24 cellular contexts compared by ENCODE assay signal in the genomic region with DNA sequence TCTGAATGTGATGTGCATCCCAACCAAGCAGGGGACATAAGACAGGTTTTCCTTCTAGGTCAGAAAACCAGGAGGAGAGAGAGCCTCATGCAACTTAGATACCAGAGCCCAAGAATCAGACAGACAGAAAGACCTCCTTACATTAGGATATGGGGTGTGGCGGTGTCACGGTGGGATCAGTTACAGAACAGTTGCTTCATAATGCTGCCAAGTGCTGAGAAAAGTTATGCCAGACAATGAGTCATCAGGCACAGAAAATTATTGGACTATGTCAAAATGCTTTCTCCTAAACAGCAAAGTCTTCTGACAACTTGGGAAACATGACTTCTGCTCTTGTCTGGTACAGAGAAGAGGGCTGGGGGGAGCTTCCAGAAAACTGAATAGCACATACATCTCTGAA.
DNase-seq lines count a peak whose midpoint lies in the region; ATAC-seq and TF ChIP-seq lines count a peak whose summit lies in the region.
"Had no signal": no experiment of that assay in that cellular context is flagged by ENCODE, and none has a peak within 500 bp of the region (broad histone marks: within the 10 kb centered on the region; RNA-seq: fewer than 3 reads in every experiment).

No MANE protein-coding gene starts in this region.

- no peaks in the 10 kb centered on the region for H3K36me3 ChIP-seq in Caco-2 (ENCODE audit: control insufficient read depth, insufficient read depth, low read length)
- H3K36me3 ChIP-seq: tibial nerve had no signal

- CTCF ChIA-PET in Caco-2 (lab: Charles Lee), result no interaction called here

- H3K4me1 ChIP-seq in Caco-2, result no peaks in the 10 kb centered on the region
- H3K4me1 ChIP-seq: psoas muscle, tibial nerve had no signal

- POLR2A ChIA-PET in Caco-2 (lab: Charles Lee), result no interaction called here

- ATAC-seq in HG02678 (IDR thresholded peaks at IDR 0.05; ENCODE audit: unreplicated experiment), result no peak
- ATAC-seq: activated T-cell treated with anti-CD3 and anti-CD28 coated beads, Interleukin-2, amount 50 U/mL, for 72 hours; HCT116; psoas muscle had no signal

- DNase-seq in HT1080 (ENCODE audit: low read depth), result peak; percentile 62
- peak; percentile 21 for DNase-seq in NCI-H69 (lab: John Stamatoyannopoulos, UW)
- DNase-seq in choroid plexus epithelial cell (ENCODE audit: low read depth), result peak; percentile 84
- peak; percentile 16 for DNase-seq in retinal pigment epithelial cell (ENCODE audit: low read depth)
- no peak for DNase-seq in activated CD4-positive, alpha-beta T cell treated with anti-CD3 and anti-CD28 coated beads, Interleukin-2, amount 10 ng/mL, durations not matched to agents 24 days and 14 days
- DNase-seq in Caco-2, result no peak
- no peak for DNase-seq in lower leg skin (ENCODE audit: low spot score in 2 of 2)
- DNase-seq: activated CD4-positive, CD25-positive, alpha-beta regulatory T cell treated with anti-CD3 and anti-CD28 coated beads, Interleukin-2, amount 50 U/mL, for 72 hours; activated naive CD4-positive, alpha-beta T cell treated with anti-CD3 and anti-CD28 coated beads, Interleukin-2, amount 10 ng/mL, durations not matched to agents 7 days and 5 days; activated T-cell treated with anti-CD3 and anti-CD28 coated beads, Interleukin-2, amount 50 U/mL, for 72 hours; aorta; DMS53; kidney glomerular epithelial cell; NCI-H1092; NCI-H2029 treated with DMSO at 0.1 percent for 48 hours; nephron progenitor cell; psoas muscle; stimulated activated CD4-positive, alpha-beta T cell treated with anti-CD3 and anti-CD28 coated beads, Interleukin-4, amount 100 ng/mL, for 24 hours; SW 1271 had no signal

- H3K4me3 ChIP-seq in choroid plexus epithelial cell (ENCODE audit: low read depth, low read length) (no peak overlapping the region), retinal pigment epithelial cell (ENCODE audit: low read length) (no peak overlapping the region), Caco-2 (ENCODE audit: low read depth, low read length) (no peak overlapping the region), lower leg skin (ENCODE audit: low read depth, poor library complexity, severe bottlenecking) (no peak overlapping the region)
- H3K4me3 ChIP-seq: psoas muscle, tibial nerve had no signal

- no peak overlapping the region for H3K4me3 Mint-ChIP-seq in activated CD4-positive, alpha-beta T cell treated with anti-CD3 and anti-CD28 coated beads, Interleukin-2, amount 10 ng/mL, durations not matched to agents 24 days and 14 days
- H3K4me3 Mint-ChIP-seq in Caco-2 (ENCODE audit: unreplicated experiment), result no peak overlapping the region
- H3K4me3 Mint-ChIP-seq: activated naive CD4-positive, alpha-beta T cell treated with anti-CD3 and anti-CD28 coated beads, Interleukin-2, amount 10 ng/mL, durations not matched to agents 7 days and 5 days; activated T-cell treated with anti-CD3 and anti-CD28 coated beads, Interleukin-2, amount 50 U/mL, for 72 hours; memory B cell; nephron progenitor cell; stimulated activated naive CD8-positive, alpha-beta T cell treated with anti-CD3 and anti-CD28 coated beads, Interleukin-15, Interleukin-2, amounts not matched to agents 100 ng/mL and 50 ng/mL, for 24 hours had no signal

- intact Hi-C loops in activated CD4-positive, alpha-beta T cell treated with anti-CD3 and anti-CD28 coated beads, Interleukin-2, amount 10 ng/mL, durations not matched to agents 24 days and 14 days (cut with micrococcal nuclease), result no loop called here
- intact Hi-C loops in Caco-2 (cut with micrococcal nuclease; ENCODE audit: unreplicated experiment) (no loop called here), lower leg skin (cut with DNase I; ENCODE audit: low total_unique reads) (loop anchor here (5.0 kb wide), 1 partner anchor 679 kb away; no protein-coding TSS in a partner anchor)

- TF ChIP-seq CTCF in choroid plexus epithelial cell (conservative IDR thresholded peaks at IDR 0.05; ENCODE audit: low read depth, low read length), result no peak
- no peak for TF ChIP-seq CTCF in retinal pigment epithelial cell (conservative IDR thresholded peaks at IDR 0.05; ENCODE audit: low read depth, low read length)
- no peak for TF ChIP-seq CTCF in Caco-2 (IDR thresholded peaks at IDR 0.05; ENCODE audit: insufficient read depth in 1 of 2, low read depth in 1 of 2, low read length in 1 of 2, severe bottlenecking in 1 of 2, unreplicated experiment in 1 of 2)
- no peak for TF ChIP-seq CTCF in lower leg skin (IDR thresholded peaks at IDR 0.05)

- no peak for TF ChIP-seq POLR2A in lower leg skin (IDR thresholded peaks at IDR 0.05)

- H3K27me3 Mint-ChIP-seq in activated CD4-positive, alpha-beta T cell treated with anti-CD3 and anti-CD28 coated beads, Interleukin-2, amount 10 ng/mL, durations not matched to agents 24 days and 14 days, result no peaks in the 10 kb centered on the region
- no peaks in the 10 kb centered on the region for H3K27me3 Mint-ChIP-seq in Caco-2 (ENCODE audit: insufficient read depth, unreplicated experiment)
- H3K27me3 Mint-ChIP-seq: activated naive CD4-positive, alpha-beta T cell treated with anti-CD3 and anti-CD28 coated beads, Interleukin-2, amount 10 ng/mL, durations not matched to agents 7 days and 5 days; memory B cell; stimulated activated naive CD8-positive, alpha-beta T cell treated with anti-CD3 and anti-CD28 coated beads, Interleukin-15, Interleukin-2, amounts not matched to agents 100 ng/mL and 50 ng/mL, for 24 hours had no signal

- no peaks in the 10 kb centered on the region for H3K4me1 Mint-ChIP-seq in activated CD4-positive, alpha-beta T cell treated with anti-CD3 and anti-CD28 coated beads, Interleukin-2, amount 10 ng/mL, durations not matched to agents 24 days and 14 days
- no peaks in the 10 kb centered on the region for H3K4me1 Mint-ChIP-seq in Caco-2 (ENCODE audit: low read depth, unreplicated experiment)
- H3K4me1 Mint-ChIP-seq: activated naive CD4-positive, alpha-beta T cell treated with anti-CD3 and anti-CD28 coated beads, Interleukin-2, amount 10 ng/mL, durations not matched to agents 7 days and 5 days; memory B cell; nephron progenitor cell had no signal

- no peaks in the 10 kb centered on the region for H3K36me3 Mint-ChIP-seq in activated CD4-positive, alpha-beta T cell treated with anti-CD3 and anti-CD28 coated beads, Interleukin-2, amount 10 ng/mL, durations not matched to agents 24 days and 14 days (ENCODE audit: low read depth)
- no peaks in the 10 kb centered on the region for H3K36me3 Mint-ChIP-seq in Caco-2 (ENCODE audit: insufficient read depth, unreplicated experiment)
- H3K36me3 Mint-ChIP-seq: activated naive CD4-positive, alpha-beta T cell treated with anti-CD3 and anti-CD28 coated beads, Interleukin-2, amount 10 ng/mL, durations not matched to agents 7 days and 5 days; memory B cell had no signal

- no peaks in the 10 kb centered on the region for H3K27me3 ChIP-seq in Caco-2 (replicated peaks; ENCODE audit: control insufficient read depth, insufficient read depth, low read length)
- H3K27me3 ChIP-seq: tibial nerve had no signal

- BruUV-seq in Caco-2 (replicated peaks; lab: Mats Ljungman, UMichigan), result no TSS peak

- H3K27ac Mint-ChIP-seq in activated CD4-positive, alpha-beta T cell treated with anti-CD3 and anti-CD28 coated beads, Interleukin-2, amount 10 ng/mL, durations not matched to agents 24 days and 14 days, result no peak overlapping the region
- no peak overlapping the region for H3K27ac Mint-ChIP-seq in Caco-2 (ENCODE audit: unreplicated experiment)
- H3K27ac Mint-ChIP-seq: activated naive CD4-positive, alpha-beta T cell treated with anti-CD3 and anti-CD28 coated beads, Interleukin-2, amount 10 ng/mL, durations not matched to agents 7 days and 5 days; activated T-cell treated with anti-CD3 and anti-CD28 coated beads, Interleukin-2, amount 50 U/mL, for 72 hours; memory B cell; nephron progenitor cell; stimulated activated naive CD8-positive, alpha-beta T cell treated with anti-CD3 and anti-CD28 coated beads, Interleukin-15, Interleukin-2, amounts not matched to agents 100 ng/mL and 50 ng/mL, for 24 hours had no signal

- no peaks in the 10 kb centered on the region for H3K9me3 ChIP-seq in Caco-2
- H3K9me3 ChIP-seq: psoas muscle, tibial nerve had no signal

- peaks cover 5% of the 10 kb centered on the region for H3K9me3 Mint-ChIP-seq in activated CD4-positive, alpha-beta T cell treated with anti-CD3 and anti-CD28 coated beads, Interleukin-2, amount 10 ng/mL, durations not matched to agents 24 days and 14 days
- H3K9me3 Mint-ChIP-seq in Caco-2 (ENCODE audit: unreplicated experiment), result no peaks in the 10 kb centered on the region
- H3K9me3 Mint-ChIP-seq: nephron progenitor cell had no signal

- WGBS in lower leg skin, 2 donors, result 33 to 36% methylated on average over 2 of the region's 2 CpGs

Comparison
In these comparisons a context has a peak if more than half of its experiments do, and no peak if none do; other contexts are left out.
1. DNase-seq: peak in HT1080 (single experiment), NCI-H69 (single experiment), choroid plexus epithelial cell (single experiment) and retinal pigment epithelial cell (single experiment); none in activated CD4-positive, alpha-beta T cell treated with anti-CD3 and anti-CD28 coated beads, Interleukin-2, amount 10 ng/mL, durations not matched to agents 24 days and 14 days (single experiment), Caco-2 (0 of 2) and lower leg skin (0 of 2).